Comparison of ENCODE assay signal across 7 cellular contexts in genomic region chr18:3060667-3061580, GRCh38. TPM values are rescaled to one million over a fixed set of nuclear protein-coding genes. Genes with fewer than 3 reads are reported as not detected.
A peak's percentile ranks its signal among the peaks of the same experiment; 100 is the strongest.
DNase-seq lines count a peak whose midpoint lies in the region; ATAC-seq lines count a peak whose summit lies in the region.

No MANE protein-coding gene starts in this region.

- H3K36me3 Mint-ChIP-seq in activated CD4-positive, alpha-beta memory T cell treated with anti-CD3 and anti-CD28 coated beads for 36 hours: peaks cover 1% of the 10 kb centered on the region
- H3K36me3 Mint-ChIP-seq in stimulated activated naive CD8-positive, alpha-beta T cell treated with anti-CD3 and anti-CD28 coated beads, Interleukin-15, Interleukin-2, amounts not matched to agents 100 ng/mL and 50 ng/mL, for 24 hours (ENCODE audit: low read depth): no peaks in the 10 kb centered on the region

- peak overlapping the region; percentile 99 for H3K27ac Mint-ChIP-seq in activated CD4-positive, alpha-beta memory T cell treated with anti-CD3 and anti-CD28 coated beads for 36 hours
- H3K27ac Mint-ChIP-seq in stimulated activated naive CD8-positive, alpha-beta T cell treated with anti-CD3 and anti-CD28 coated beads, Interleukin-15, Interleukin-2, amounts not matched to agents 100 ng/mL and 50 ng/mL, for 24 hours: peak overlapping the region; percentile 100

- peak; percentile 79 for DNase-seq in activated CD4-positive, alpha-beta memory T cell treated with anti-CD3 and anti-CD28 coated beads for 36 hours
- DNase-seq in left lobe of liver (ENCODE audit: low spot score) (peak; percentile 55), DMS53 treated with DMSO at 0.1 percent for 48 hours (lab: John Stamatoyannopoulos, UW; ENCODE audit: unreplicated experiment) (no peak), NCI-H526 (lab: John Stamatoyannopoulos, UW) (no peak)

- peaks cover 69% of the 10 kb centered on the region for H3K4me1 Mint-ChIP-seq in activated CD4-positive, alpha-beta memory T cell treated with anti-CD3 and anti-CD28 coated beads for 36 hours (ENCODE audit: low read depth)
- H3K4me1 Mint-ChIP-seq in stimulated activated naive CD8-positive, alpha-beta T cell treated with anti-CD3 and anti-CD28 coated beads, Interleukin-15, Interleukin-2, amounts not matched to agents 100 ng/mL and 50 ng/mL, for 24 hours (ENCODE audit: low read depth): peaks cover 62% of the 10 kb centered on the region

- no peaks in the 10 kb centered on the region for H3K9me3 Mint-ChIP-seq in activated CD4-positive, alpha-beta memory T cell treated with anti-CD3 and anti-CD28 coated beads for 36 hours
- no peaks in the 10 kb centered on the region for H3K9me3 Mint-ChIP-seq in stimulated activated naive CD8-positive, alpha-beta T cell treated with anti-CD3 and anti-CD28 coated beads, Interleukin-15, Interleukin-2, amounts not matched to agents 100 ng/mL and 50 ng/mL, for 24 hours

- ATAC-seq in HG03066 (IDR thresholded peaks at IDR 0.05; ENCODE audit: low read depth, unreplicated experiment) (peak; percentile 51), left lobe of liver (peak; percentile 72), GM21515 (IDR thresholded peaks at IDR 0.05; ENCODE audit: unreplicated experiment) (no peak)

- H3K27me3 Mint-ChIP-seq in activated CD4-positive, alpha-beta memory T cell treated with anti-CD3 and anti-CD28 coated beads for 36 hours: no peaks in the 10 kb centered on the region
- no peaks in the 10 kb centered on the region for H3K27me3 Mint-ChIP-seq in stimulated activated naive CD8-positive, alpha-beta T cell treated with anti-CD3 and anti-CD28 coated beads, Interleukin-15, Interleukin-2, amounts not matched to agents 100 ng/mL and 50 ng/mL, for 24 hours

- CTCF ChIA-PET in activated CD4-positive, alpha-beta memory T cell treated with anti-CD3 and anti-CD28 coated beads for 36 hours (lab: Charles Lee): interaction anchor here (0.6 to 6.0 kb wide), 16 partner anchors 15 to 525 kb away, joined by 3 to 102 read pairs (median 28); partner anchors contain the start of genes LPIN2 and MYL12A

- POLR2A ChIA-PET in activated CD4-positive, alpha-beta memory T cell treated with anti-CD3 and anti-CD28 coated beads for 36 hours (lab: Charles Lee): interaction anchor here (0.7 to 4.5 kb wide), 13 partner anchors 14 to 187 kb away, joined by 3 to 31 read pairs (median 5); no protein-coding TSS in a partner anchor

- intact Hi-C loops in activated CD4-positive, alpha-beta memory T cell treated with anti-CD3 and anti-CD28 coated beads for 36 hours (cut with micrococcal nuclease): loop anchor here (1.0 to 5.0 kb wide), 10 partner anchors 15 to 536 kb away; partner anchors contain the start of genes LPIN2, MYL12A and SMCHD1

- peak overlapping the region; percentile 81 for H3K4me3 Mint-ChIP-seq in activated CD4-positive, alpha-beta memory T cell treated with anti-CD3 and anti-CD28 coated beads for 36 hours
- peak overlapping the region; percentile 83 for H3K4me3 Mint-ChIP-seq in stimulated activated naive CD8-positive, alpha-beta T cell treated with anti-CD3 and anti-CD28 coated beads, Interleukin-15, Interleukin-2, amounts not matched to agents 100 ng/mL and 50 ng/mL, for 24 hours

RNA-seq across cellular contexts. Expression of gene LPIN2, which starts 48.0 kb away (rescaled TPM):
- total RNA-seq in activated CD4-positive, alpha-beta memory T cell treated with anti-CD3 and anti-CD28 coated beads for 36 hours: 100 to 1,000 TPM; 102 to 107 TPM
- total RNA-seq in left lobe of liver: 58.9 TPM

Comparison
In these comparisons a context has a peak if more than half of its experiments do, and no peak if none do; other contexts are left out.
1. DNase-seq: peak in activated CD4-positive, alpha-beta memory T cell treated with anti-CD3 and anti-CD28 coated beads for 36 hours (single experiment) and left lobe of liver (single experiment); none in DMS53 treated with DMSO at 0.1 percent for 48 hours (single experiment) and NCI-H526 (0 of 2).